ENCODE assay signal across 8 cellular contexts in genomic region chr12:94100990-94101901, GRCh38. TPM values are rescaled to one million over a fixed set of nuclear protein-coding genes. Genes with fewer than 3 reads are reported as not detected.
DNase-seq lines count a peak whose midpoint lies in the region; ATAC-seq and TF ChIP-seq lines count a peak whose summit lies in the region.

No MANE protein-coding gene starts in this region.

- no peaks in the 10 kb centered on the region for H3K9me3 ChIP-seq in CD4-positive, CD25-positive, alpha-beta regulatory T cell (ENCODE audit: control insufficient read depth in 2 of 2, low read length in 2 of 2)

- no peaks in the 10 kb centered on the region for H3K36me3 ChIP-seq in CD4-positive, CD25-positive, alpha-beta regulatory T cell (ENCODE audit: control insufficient read depth, insufficient read depth, low read length)

- peaks cover 4 to 27% (median 13%) of the 10 kb centered on the region in 4 donors for H3K4me1 Mint-ChIP-seq in CD4-positive, CD25-positive, alpha-beta regulatory T cell
- peaks cover 4 to 20% (median 11%) of the 10 kb centered on the region in 4 donors for H3K4me1 Mint-ChIP-seq in naive thymus-derived CD8-positive, alpha-beta T cell
- H3K4me1 Mint-ChIP-seq in stimulated activated effector memory CD8-positive, alpha-beta T cell treated with anti-CD3 and anti-CD28 coated beads, Interleukin-12 subunit alpha, Interleukin-12 subunit beta, amount 100 ng/mL, for 72 hours, result peaks cover 14% of the 10 kb centered on the region

- H3K27me3 Mint-ChIP-seq in CD4-positive, CD25-positive, alpha-beta regulatory T cell, result peaks cover 9% of the 10 kb centered on the region
- H3K27me3 Mint-ChIP-seq in naive thymus-derived CD8-positive, alpha-beta T cell, result peaks cover 5 to 23% (median 17%) of the 10 kb centered on the region in 5 donors

- H3K27ac ChIP-seq in CD4-positive, CD25-positive, alpha-beta regulatory T cell (ENCODE audit: insufficient read depth, low read length, poor library complexity, severe bottlenecking), result no peak overlapping the region

- DNase-seq in CD4-positive, CD25-positive, alpha-beta regulatory T cell, result peak; percentile 65 to 87 (median 80)
- peak; percentile 46 for DNase-seq in KG1 (lab: John Stamatoyannopoulos, UW)
- DNase-seq in OCI-M2 (lab: John Stamatoyannopoulos, UW; ENCODE audit: unreplicated experiment), result peak; percentile 35
- peak; percentile 72 for DNase-seq in activated T-helper 1 cell treated with Interleukin-2 at 50 U/mL for 16 hours (ENCODE audit: low read depth)
- DNase-seq in fibroblast of mammary gland (ENCODE audit: low read depth), result peak; percentile 58
- peak; percentile 55 to 87 (median 80) for DNase-seq in naive thymus-derived CD8-positive, alpha-beta T cell
- DNase-seq in stimulated activated effector memory CD8-positive, alpha-beta T cell treated with anti-CD3 and anti-CD28 coated beads, Interleukin-12 subunit alpha, Interleukin-12 subunit beta, amount 100 ng/mL, for 72 hours (ENCODE audit: low spot score in 2 of 2), result peak; percentile 82 to 89

- peaks cover 19% of the 10 kb centered on the region for H3K4me1 ChIP-seq in CD4-positive, CD25-positive, alpha-beta regulatory T cell (ENCODE audit: control insufficient read depth, insufficient read depth, low read length, poor library complexity, severe bottlenecking)

- peaks cover 0 to 3% (median 0%) of the 10 kb centered on the region in 7 donors for H3K9me3 Mint-ChIP-seq in CD4-positive, CD25-positive, alpha-beta regulatory T cell
- H3K9me3 Mint-ChIP-seq in naive thymus-derived CD8-positive, alpha-beta T cell, result no peaks in the 10 kb centered on the region
- no peaks in the 10 kb centered on the region for H3K9me3 Mint-ChIP-seq in stimulated activated effector memory CD8-positive, alpha-beta T cell treated with anti-CD3 and anti-CD28 coated beads, Interleukin-12 subunit alpha, Interleukin-12 subunit beta, amount 100 ng/mL, for 72 hours

- peak; percentile 55 for TF ChIP-seq CTCF in fibroblast of mammary gland (conservative IDR thresholded peaks at IDR 0.05; ENCODE audit: control insufficient read depth, insufficient read depth, low read depth, low read length)

- H3K36me3 Mint-ChIP-seq in CD4-positive, CD25-positive, alpha-beta regulatory T cell, result no peaks in the 10 kb centered on the region
- no peaks in the 10 kb centered on the region for H3K36me3 Mint-ChIP-seq in naive thymus-derived CD8-positive, alpha-beta T cell
- H3K36me3 Mint-ChIP-seq in stimulated activated effector memory CD8-positive, alpha-beta T cell treated with anti-CD3 and anti-CD28 coated beads, Interleukin-12 subunit alpha, Interleukin-12 subunit beta, amount 100 ng/mL, for 72 hours, result no peaks in the 10 kb centered on the region

- peaks cover 3% of the 10 kb centered on the region for H3K27me3 ChIP-seq in CD4-positive, CD25-positive, alpha-beta regulatory T cell (ENCODE audit: control insufficient read depth, insufficient read depth, low read length)

- peak overlapping the region; percentile 85 to 96 (median 91) for H3K4me3 Mint-ChIP-seq in CD4-positive, CD25-positive, alpha-beta regulatory T cell
- H3K4me3 Mint-ChIP-seq in naive thymus-derived CD8-positive, alpha-beta T cell, result peak overlapping the region; percentile 83 to 92 (median 88)
- peak overlapping the region; percentile 80 for H3K4me3 Mint-ChIP-seq in stimulated activated effector memory CD8-positive, alpha-beta T cell treated with anti-CD3 and anti-CD28 coated beads, Interleukin-12 subunit alpha, Interleukin-12 subunit beta, amount 100 ng/mL, for 72 hours

- peak overlapping the region; percentile 88 for H3K4me3 ChIP-seq in CD4-positive, CD25-positive, alpha-beta regulatory T cell (ENCODE audit: low read depth, low read length)
- peak overlapping the region; percentile 63 for H3K4me3 ChIP-seq in fibroblast of mammary gland (ENCODE audit: control insufficient read depth, low read depth, low read length)

- H3K27ac Mint-ChIP-seq in CD4-positive, CD25-positive, alpha-beta regulatory T cell, result peak overlapping the region; percentile 75 to 94 (median 83)
- peak overlapping the region in 9 of 10 donors; percentile 12 to 89 (median 73) for H3K27ac Mint-ChIP-seq in naive thymus-derived CD8-positive, alpha-beta T cell
- peak overlapping the region; percentile 54 for H3K27ac Mint-ChIP-seq in stimulated activated effector memory CD8-positive, alpha-beta T cell treated with anti-CD3 and anti-CD28 coated beads, Interleukin-12 subunit alpha, Interleukin-12 subunit beta, amount 100 ng/mL, for 72 hours

- POLR2A ChIA-PET in naive thymus-derived CD8-positive, alpha-beta T cell (lab: Charles Lee), result interaction anchor here (0.6 to 2.5 kb wide), 11 partner anchors 23 to 659 kb away, joined by 3 to 17 read pairs (median 4); partner anchors contain the start of genes CRADD and UBE2N

- peak; percentile 67 to 72 for ATAC-seq in CD4-positive, CD25-positive, alpha-beta regulatory T cell (ENCODE audit: low read depth in 2 of 2)
- ATAC-seq in GM21390 (IDR thresholded peaks at IDR 0.05; ENCODE audit: unreplicated experiment), result peak; percentile 48
- peak; percentile 78 to 85 for ATAC-seq in naive thymus-derived CD8-positive, alpha-beta T cell
- peak; percentile 86 for ATAC-seq in stimulated activated effector memory CD8-positive, alpha-beta T cell treated with anti-CD3 and anti-CD28 coated beads, Interleukin-12 subunit alpha, Interleukin-12 subunit beta, amount 100 ng/mL, for 72 hours

RNA-seq across cellular contexts. Expression of gene PLXNC1, which starts 47.1 kb away (rescaled TPM):
- 13.8 TPM for total RNA-seq in CD4-positive, CD25-positive, alpha-beta regulatory T cell
- polyA plus RNA-seq in CD4-positive, CD25-positive, alpha-beta regulatory T cell, result 1 to 10 TPM; 1.2 to 3.1 (median 2.3) TPM
- total RNA-seq in naive thymus-derived CD8-positive, alpha-beta T cell, result 1 to 10 TPM; 8.9 to 9.4 TPM
- polyA plus RNA-seq in naive thymus-derived CD8-positive, alpha-beta T cell, result 1 to 10 TPM; 2.9 to 4.1 (median 3.0) TPM

Comparison
In these comparisons a context has a peak if more than half of its experiments do, and no peak if none do; other contexts are left out.
1. DNase-seq: peak in every context shown above with its lines; median percentile 86 in stimulated activated effector memory CD8-positive, alpha-beta T cell treated with anti-CD3 and anti-CD28 coated beads, Interleukin-12 subunit alpha, Interleukin-12 subunit beta, amount 100 ng/mL, for 72 hours; 80 in CD4-positive, CD25-positive, alpha-beta regulatory T cell; 80 in naive thymus-derived CD8-positive, alpha-beta T cell; 72 in activated T-helper 1 cell treated with Interleukin-2 at 50 U/mL for 16 hours; 58 in fibroblast of mammary gland; 46 in KG1; 35 in OCI-M2.